1 cellular context compared by ENCODE assay signal in the genomic region with DNA sequence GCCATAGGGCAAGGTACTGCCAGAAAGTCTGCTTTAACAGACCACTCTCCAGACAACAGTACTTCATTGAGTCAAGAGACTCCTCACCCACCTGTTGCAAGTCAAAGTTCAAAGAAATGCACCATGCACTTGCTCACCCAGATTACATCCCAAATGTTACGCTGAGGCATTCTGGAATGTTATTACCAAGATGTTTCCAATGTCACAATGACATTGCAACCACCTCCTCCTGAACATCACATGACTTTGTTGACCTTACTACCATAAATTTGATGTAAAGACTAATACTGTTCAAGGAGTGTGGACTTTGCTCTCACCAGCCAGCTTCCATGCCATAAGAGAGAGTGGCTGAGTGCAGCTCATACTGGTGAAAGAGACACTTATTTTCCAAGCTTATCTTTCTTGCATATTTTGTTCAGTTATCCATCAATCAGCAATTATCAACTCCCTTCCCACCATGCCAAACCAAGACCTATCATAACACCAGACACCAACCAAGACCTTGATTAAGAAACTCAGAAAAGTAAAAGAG.
TF ChIP-seq lines count a peak whose summit lies in the region.

No MANE protein-coding gene starts in this region.

TF ChIP-seq in K562, 482 proteins besides CTCF, POLR2A, EP300 and RAD21 (continued from another document):
- TF ChIP-seq, protein P1, sequence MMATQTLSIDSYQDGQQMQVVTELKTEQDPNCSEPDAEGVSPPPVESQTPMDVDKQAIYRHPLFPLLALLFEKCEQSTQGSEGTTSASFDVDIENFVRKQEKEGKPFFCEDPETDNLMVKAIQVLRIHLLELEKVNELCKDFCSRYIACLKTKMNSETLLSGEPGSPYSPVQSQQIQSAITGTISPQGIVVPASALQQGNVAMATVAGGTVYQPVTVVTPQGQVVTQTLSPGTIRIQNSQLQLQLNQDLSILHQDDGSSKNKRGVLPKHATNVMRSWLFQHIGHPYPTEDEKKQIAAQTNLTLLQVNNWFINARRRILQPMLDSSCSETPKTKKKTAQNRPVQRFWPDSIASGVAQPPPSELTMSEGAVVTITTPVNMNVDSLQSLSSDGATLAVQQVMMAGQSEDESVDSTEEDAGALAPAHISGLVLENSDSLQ (IDR thresholded peaks at IDR 0.05), result 0 out of 2 replicates have a peak, but pooled peaks have one; percentile 25
- TF ChIP-seq ZNF408 (CRISPR knock-in tag; IDR thresholded peaks at IDR 0.05; ENCODE audit: low read depth), result no peak
- no peak for TF ChIP-seq KDM1A (IDR thresholded peaks at IDR 0.05)
- TF ChIP-seq ZFPM2 (CRISPR knock-in tag; IDR thresholded peaks at IDR 0.05), result no peak
- TF ChIP-seq SLC30A9 (CRISPR knock-in tag; IDR thresholded peaks at IDR 0.05), result no peak
